Comparison of ENCODE assay signal across 21 cellular contexts in the genomic region with DNA sequence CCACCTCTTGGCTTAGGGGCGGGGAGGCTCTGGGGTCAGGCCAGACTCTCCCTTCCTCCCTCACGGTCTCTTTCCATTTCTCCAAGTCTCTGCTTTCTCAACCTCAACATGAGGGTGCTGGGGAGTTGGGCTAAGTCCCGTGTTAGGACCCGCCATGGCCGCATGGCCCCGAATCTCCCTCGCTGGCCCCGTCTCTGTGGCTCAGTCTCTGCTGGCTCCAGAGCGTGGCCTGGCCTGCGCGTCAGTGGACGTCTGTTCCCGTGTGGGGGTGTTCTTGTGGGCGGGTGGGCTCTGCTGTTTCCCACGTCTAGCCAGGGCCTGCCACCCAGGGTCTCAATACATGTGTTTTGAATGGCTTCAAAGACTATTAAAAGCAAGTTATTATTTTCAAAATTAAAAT. TPM values are rescaled to one million over a fixed set of nuclear protein-coding genes. Genes with fewer than 3 reads are reported as not detected.
A peak's percentile ranks its signal among the peaks of the same experiment; 100 is the strongest.
DNase-seq lines count a peak whose midpoint lies in the region; ATAC-seq, FAIRE-seq and TF ChIP-seq lines count a peak whose summit lies in the region.
"Had no signal": no experiment of that assay in that cellular context is flagged by ENCODE, and none has a peak within 500 bp of the region (broad histone marks: within the 10 kb centered on the region; RNA-seq: fewer than 3 reads in every experiment).

No MANE protein-coding gene starts in this region.

- H3K9ac ChIP-seq in HepG2 (ENCODE audit: insufficient read depth, low read depth, low read length) = no peak overlapping the region

- CTCF ChIA-PET in HepG2 (lab: Yijun Ruan, JAX; ENCODE audit: low intra/inter-chr PET ratio, low total read pairs) = no interaction called here

- no peak for TF ChIP-seq RAD21 in HepG2 (CRISPR knock-in tag; IDR thresholded peaks at IDR 0.05)

- H3K27ac ChIP-seq in HepG2 (ENCODE audit: extremely low read length, insufficient read depth, low read length) (no peak overlapping the region), right lobe of liver (no peak overlapping the region)
- H3K27ac ChIP-seq: C4-2B had no signal

- in situ Hi-C loops in HepG2 (cut with HindIII; ENCODE audit: extremely low pct_ligation_motif_present, low pct_unique_long_range_greater_than_20kb) = no loop called here

- H3K27me3 ChIP-seq in HepG2 (ENCODE audit: control insufficient read depth in 1 of 2, insufficient read depth in 2 of 2, low read length in 2 of 2) = peaks cover 3 to 30% of the 10 kb centered on the region in 2 experiments; a peak in 3 of 5 replicates
- no peaks in the 10 kb centered on the region for H3K27me3 ChIP-seq in right lobe of liver
- H3K27me3 ChIP-seq: BE2C had no signal

- H4K20me1 ChIP-seq in HepG2 (ENCODE audit: insufficient read depth, low read length) = no peaks in the 10 kb centered on the region

- no peak overlapping the region for H3K4me2 ChIP-seq in HepG2 (ENCODE audit: low read depth, low read length)
- H3K4me2 ChIP-seq: GM23338 had no signal

- H3K4me1 ChIP-seq in HepG2 (ENCODE audit: insufficient read depth, low read length) (peaks cover 13% of the 10 kb centered on the region), right lobe of liver (no peaks in the 10 kb centered on the region)
- H3K4me1 ChIP-seq: BE2C had no signal

- no peaks in the 10 kb centered on the region for H3K79me2 ChIP-seq in HepG2 (ENCODE audit: insufficient read depth, low read length)

- no peak for TF ChIP-seq CTCF in HepG2 (CRISPR knock-in tag; IDR thresholded peaks at IDR 0.05)
- TF ChIP-seq CTCF in right lobe of liver (IDR thresholded peaks at IDR 0.05) = no peak

- DNase-seq in HepG2 (ENCODE audit: low spot score) = no peak
- no peak for DNase-seq in right lobe of liver
- DNase-seq in islet precursor cell = peak; percentile 22
- peak; percentile 58 for DNase-seq in posterior vena cava (ENCODE audit: low spot score)
- no peak for DNase-seq in HK-2 (ENCODE audit: unreplicated experiment)
- DNase-seq in RCC 7860 (ENCODE audit: low spot score) = no peak
- DNase-seq: BE2C, COR-L47, DMS153, DMS79 treated with DMSO at 0.1 percent for 48 hours, EL, IMR-90 had no signal

- 49% methylated on average over 15 of the region's 15 CpGs for WGBS in HepG2 (ENCODE audit: low lambda C conversion rate)
- 69% methylated on average over 14 of the region's 15 CpGs for WGBS in right lobe of liver (ENCODE audit: insufficient coverage, low coverage, low lambda C conversion rate, missing lambda C conversion rate)

- TF ChIP-seq EP300 in HepG2 (IDR thresholded peaks at IDR 0.05; ENCODE audit: low read depth in 2 of 2, low read length in 2 of 2) (no peak), HepG2 (CRISPR knock-in tag; IDR thresholded peaks at IDR 0.05; ENCODE audit: borderline replicate concordance) (no peak)

- H2AFZ ChIP-seq in HepG2 (ENCODE audit: low read length) = no peak overlapping the region
- H2AFZ ChIP-seq: GM23338 had no signal

- POLR2A ChIA-PET in HepG2 (lab: Yijun Ruan, JAX) = no interaction called here

- no TSS peak for BruUV-seq in HepG2 (replicated peaks; lab: Mats Ljungman, UMichigan)

- ATAC-seq in HepG2 (0 out of 3 replicates have a peak, but pooled peaks have one; percentile 25), right lobe of liver (no peak), HG03460 (IDR thresholded peaks at IDR 0.05; ENCODE audit: unreplicated experiment) (no peak)
- ATAC-seq: CD8-positive, alpha-beta T cell; GM23338 had no signal

- H3K9me3 ChIP-seq in HepG2 (ENCODE audit: low read length) (no peaks in the 10 kb centered on the region), right lobe of liver (no peaks in the 10 kb centered on the region)
- H3K9me3 ChIP-seq: BE2C had no signal

- H3K36me3 ChIP-seq in HepG2 (replicated peaks in 1 of 2; ENCODE audit: control insufficient read depth in 1 of 2, insufficient read depth in 2 of 2, low read length in 2 of 2) (no peaks in the 10 kb centered on the region), right lobe of liver (no peaks in the 10 kb centered on the region)
- H3K36me3 ChIP-seq: BE2C had no signal

- H3K4me3 ChIP-seq in HepG2 (replicated peaks in 1 of 3; ENCODE audit: insufficient read depth in 1 of 3, low read depth in 2 of 3, low read length in 3 of 3) = no peak overlapping the region
- H3K4me3 ChIP-seq in right lobe of liver = no peak overlapping the region
- H3K4me3 ChIP-seq: GM23338 had no signal

- intact Hi-C loops in HepG2 (cut with micrococcal nuclease; ENCODE audit: unreplicated experiment) (no loop called here), right lobe of liver (cut with DNase I) (no loop called here), posterior vena cava (cut with DNase I) (no loop called here)

- FAIRE-seq in HepG2 (lab: Jason Lieb, UNC) (no peak), RCC 7860 (lab: Jason Lieb, UNC) (no peak)
- FAIRE-seq: A204.1, D721Med, G401.6, GM12891 had no signal

- TF ChIP-seq POLR2A in HepG2 (IDR thresholded peaks at IDR 0.05; ENCODE audit: insufficient read depth in 1 of 2, low read depth in 2 of 2, low read length in 2 of 2) (no peak), right lobe of liver (IDR thresholded peaks at IDR 0.05) (no peak)

TF ChIP-seq in HepG2, 621 proteins besides CTCF, POLR2A, EP300 and RAD21 (continues in another document):
- TF ChIP-seq SYNCRIP (IDR thresholded peaks at IDR 0.05; ENCODE audit: insufficient read depth, low read depth, low read length) = no peak
- no peak for TF ChIP-seq ZNF589 (CRISPR knock-in tag; conservative IDR thresholded peaks at IDR 0.05)
- no peak for TF ChIP-seq ZFX (CRISPR knock-in tag; IDR thresholded peaks at IDR 0.05; ENCODE audit: low read depth)
- TF ChIP-seq BHLHE40 (IDR thresholded peaks at IDR 0.05; ENCODE audit: low read length) = no peak
- TF ChIP-seq MED1 (CRISPR knock-in tag; IDR thresholded peaks at IDR 0.05) = no peak
- no peak for TF ChIP-seq MEIS1 (CRISPR knock-in tag; IDR thresholded peaks at IDR 0.05; ENCODE audit: borderline replicate concordance)
- no peak for TF ChIP-seq ZNF558 (CRISPR knock-in tag; IDR thresholded peaks at IDR 0.05; ENCODE audit: borderline replicate concordance)
- TF ChIP-seq ZNF839 (CRISPR knock-in tag; IDR thresholded peaks at IDR 0.05; ENCODE audit: borderline replicate concordance) = no peak
- no peak for TF ChIP-seq ZBTB38 (CRISPR knock-in tag; IDR thresholded peaks at IDR 0.05)

RNA-seq across cellular contexts. Expression of gene ALLC, which starts 12.4 kb away (rescaled TPM):
- 0.11 TPM in 1 of 2 replicates, not detected in the other for total RNA-seq in HepG2 (2016; rRNA removed; fragmentation: Illumina TruSeq; extraction: Trizol)
- total RNA-seq in HepG2 (2016; cell fraction: cytosol; rRNA removed; fragmentation: Illumina TruSeq; extraction: Trizol; ENCODE audit: low read depth) = 0.20 TPM in 1 of 2 replicates, not detected in the other
- total RNA-seq in HepG2 (2016; cell fraction: insoluble cytoplasmic fraction; rRNA removed; fragmentation: Illumina TruSeq; extraction: Trizol) = 0.19 TPM in 1 of 2 replicates, not detected in the other
- total RNA-seq in HepG2 (2016; cell fraction: membrane; rRNA removed; fragmentation: Illumina TruSeq; extraction: Trizol) = 0.14 TPM in 1 of 2 replicates, not detected in the other
- 0.25 and 0.43 TPM in 2 replicates for total RNA-seq in HepG2 (2016; cell fraction: nucleus; rRNA removed; fragmentation: Illumina TruSeq; extraction: Trizol)
- 0.04 and 0.08 TPM in 2 replicates for polyA plus RNA-seq in HepG2 (2011; rRNA removed)
- polyA plus RNA-seq in HepG2 (2011; cell fraction: cytosol; rRNA removed) = 0.03 TPM in 1 of 2 replicates, not detected in the other
- 0.07 and 0.16 TPM in 2 replicates for polyA plus RNA-seq in HepG2 (2011; cell fraction: nucleus; rRNA removed)
- polyA plus RNA-seq in HepG2 (2012) = not detected in 2 replicates
- polyA plus RNA-seq in HepG2 (2016; cell fraction: cytosol; fragmentation: Illumina TruSeq; extraction: Trizol; ENCODE audit: low read depth) = not detected in 2 replicates
- polyA plus RNA-seq in HepG2 (2016; cell fraction: insoluble cytoplasmic fraction; fragmentation: Illumina TruSeq; extraction: Trizol; ENCODE audit: low read depth) = 0.25 TPM in 1 of 2 replicates, not detected in the other
- 0.08 TPM in 1 of 2 replicates, not detected in the other for polyA plus RNA-seq in HepG2 (2016; cell fraction: membrane; fragmentation: Illumina TruSeq; extraction: Trizol; ENCODE audit: low read depth)
- 0.92 and 1.3 TPM in 2 replicates for polyA plus RNA-seq in HepG2 (2016; cell fraction: nucleus; fragmentation: Illumina TruSeq; extraction: Trizol; ENCODE audit: insufficient read depth, low read depth)
- polyA minus RNA-seq in HepG2 (2011; rRNA and poly(A)+ RNA removed; ENCODE audit: low replicate concordance) = not detected in 2 replicates
- not detected in 2 replicates for polyA minus RNA-seq in HepG2 (2011; cell fraction: cytosol; rRNA and poly(A)+ RNA removed)
- polyA minus RNA-seq in HepG2 (2011; cell fraction: nucleus; rRNA and poly(A)+ RNA removed) = 0.39 TPM in 1 of 2 replicates, not detected in the other
- under 1 TPM in 5 of 6 experiments, not detected in 1; 0.18 to 0.63 (median 0.31) TPM for total RNA-seq in right lobe of liver
- total RNA-seq in posterior vena cava = not detected
- total RNA-seq: CD8-positive, alpha-beta T cell; GM23338; H7; IMR-90 had no signal
- polyA plus RNA-seq: GM23338, IMR-90 had no signal

RNA-seq across cellular contexts. Expression of gene DCDC2C, which starts 33.0 kb away (rescaled TPM):
- total RNA-seq in HepG2 (2016; rRNA removed; fragmentation: Illumina TruSeq; extraction: Trizol) (not detected in 2 replicates), right lobe of liver (not detected), posterior vena cava (not detected)
- total RNA-seq in HepG2 (2016; cell fraction: cytosol; rRNA removed; fragmentation: Illumina TruSeq; extraction: Trizol; ENCODE audit: low read depth) = not detected in 2 replicates
- not detected in 2 replicates for total RNA-seq in HepG2 (2016; cell fraction: insoluble cytoplasmic fraction; rRNA removed; fragmentation: Illumina TruSeq; extraction: Trizol)
- total RNA-seq in HepG2 (2016; cell fraction: membrane; rRNA removed; fragmentation: Illumina TruSeq; extraction: Trizol) = not detected in 2 replicates
- total RNA-seq in HepG2 (2016; cell fraction: nucleus; rRNA removed; fragmentation: Illumina TruSeq; extraction: Trizol) = not detected in 2 replicates
- not detected in 2 replicates for polyA plus RNA-seq in HepG2 (2011; rRNA removed)
- not detected in 2 replicates for polyA plus RNA-seq in HepG2 (2011; cell fraction: cytosol; rRNA removed)
- not detected in 2 replicates for polyA plus RNA-seq in HepG2 (2011; cell fraction: nucleus; rRNA removed)
- polyA plus RNA-seq in HepG2 (2012) = not detected in 2 replicates
- not detected in 2 replicates for polyA plus RNA-seq in HepG2 (2016; cell fraction: cytosol; fragmentation: Illumina TruSeq; extraction: Trizol; ENCODE audit: low read depth)
- polyA plus RNA-seq in HepG2 (2016; cell fraction: insoluble cytoplasmic fraction; fragmentation: Illumina TruSeq; extraction: Trizol; ENCODE audit: low read depth) = not detected in 2 replicates
- not detected in 2 replicates for polyA plus RNA-seq in HepG2 (2016; cell fraction: membrane; fragmentation: Illumina TruSeq; extraction: Trizol; ENCODE audit: low read depth)
- not detected in 2 replicates for polyA plus RNA-seq in HepG2 (2016; cell fraction: nucleus; fragmentation: Illumina TruSeq; extraction: Trizol; ENCODE audit: insufficient read depth, low read depth)
- polyA minus RNA-seq in HepG2 (2011; rRNA and poly(A)+ RNA removed; ENCODE audit: low replicate concordance) = not detected in 2 replicates
- not detected in 2 replicates for polyA minus RNA-seq in HepG2 (2011; cell fraction: cytosol; rRNA and poly(A)+ RNA removed)
- not detected in 2 replicates for polyA minus RNA-seq in HepG2 (2011; cell fraction: nucleus; rRNA and poly(A)+ RNA removed)
- total RNA-seq: CD8-positive, alpha-beta T cell; GM23338; H7; IMR-90 had no signal
- polyA plus RNA-seq: IMR-90 had no signal

Comparison
In these comparisons a context has a peak if more than half of its experiments do, and no peak if none do; other contexts are left out.
1. DNase-seq: peak in islet precursor cell (single experiment) and posterior vena cava (single experiment); none in HepG2 (single experiment), right lobe of liver (0 of 3), HK-2 (single experiment) and RCC 7860 (single experiment).